In genomic region chr19:51091895-51092873, GRCh38 we compare ENCODE assay signal across 32 cellular contexts. TPM values are rescaled to one million over a fixed set of nuclear protein-coding genes. Genes with fewer than 3 reads are reported as not detected.
DNase-seq lines count a peak whose midpoint lies in the region; FAIRE-seq and TF ChIP-seq lines count a peak whose summit lies in the region.
"Had no signal": no experiment of that assay in that cellular context is flagged by ENCODE, and none has a peak within 500 bp of the region (broad histone marks: within the 10 kb centered on the region; RNA-seq: fewer than 3 reads in every experiment).

No MANE protein-coding gene starts in this region.

- no peak for TF ChIP-seq POLR2A in GM12891 (IDR thresholded peaks at IDR 0.05; ENCODE audit: low read depth, low read length)

- H3K27ac ChIP-seq in HEK293 (ENCODE audit: extremely low read depth, low read depth, low read length) (peak overlapping the region; percentile 50), VCaP (peak overlapping the region; percentile 63)
- H3K27ac ChIP-seq: colonic mucosa, RWPE1, SK-N-MC, tibial artery had no signal

- peak; percentile 5 for DNase-seq in NCI-H1105 (lab: John Stamatoyannopoulos, UW)
- DNase-seq in NCI-H1105 treated with DMSO at 0.1 percent for 48 hours (lab: John Stamatoyannopoulos, UW) = no peak
- no peak for DNase-seq in progenitor cell of endocrine pancreas (ENCODE audit: low spot score, unreplicated experiment)
- DNase-seq in GM12891 (ENCODE audit: insufficient read length, low spot score) = no peak
- DNase-seq in activated effector memory CD4-positive, alpha-beta T cell treated with anti-CD3 and anti-CD28 coated beads, Interleukin-2, amount 50 U/mL, for 16 hours = no peak
- no peak for DNase-seq in GM03348 (ENCODE audit: low spot score)
- DNase-seq: activated CD4-positive, alpha-beta T cell treated with anti-CD3 and anti-CD28 coated beads, Interleukin-2, amount 50 U/mL, for 1 hour; activated CD8-positive, alpha-beta memory T cell treated with anti-CD3 and anti-CD28 coated beads, Interleukin-2, amount 50 U/mL, for 48 hours; Calu3; colonic mucosa; endodermal cell; GDM1; kidney glomerular epithelial cell; NCI-H1930; NCI-H446; nucleus accumbens; retina; stimulated activated CD4-positive, alpha-beta T cell treated with anti-CD3 and anti-CD28 coated beads, Interleukin-4, amount 100 ng/mL, for 1 hour; tibial artery had no signal

- no peaks in the 10 kb centered on the region for H3K9me3 ChIP-seq in HEK293 (ENCODE audit: control insufficient read depth, insufficient read depth, low read depth, low read length)
- H3K9me3 ChIP-seq: colonic mucosa, tibial artery had no signal

- no peak overlapping the region for H3K4me3 Mint-ChIP-seq in progenitor cell of endocrine pancreas (ENCODE audit: low read depth)
- H3K4me3 Mint-ChIP-seq: brain; endodermal cell; stimulated activated naive CD8-positive, alpha-beta T cell treated with anti-CD3 and anti-CD28 coated beads, Interleukin-15, Interleukin-2, amounts not matched to agents 100 ng/mL and 50 ng/mL, for 24 hours had no signal

- H3K27ac Mint-ChIP-seq in progenitor cell of endocrine pancreas = peak overlapping the region; percentile 37
- H3K27ac Mint-ChIP-seq: brain; endodermal cell; stimulated activated naive CD8-positive, alpha-beta T cell treated with anti-CD3 and anti-CD28 coated beads, Interleukin-15, Interleukin-2, amounts not matched to agents 100 ng/mL and 50 ng/mL, for 24 hours had no signal

- peaks cover 18% of the 10 kb centered on the region for H3K27me3 Mint-ChIP-seq in progenitor cell of endocrine pancreas
- H3K27me3 Mint-ChIP-seq: stimulated activated naive CD8-positive, alpha-beta T cell treated with anti-CD3 and anti-CD28 coated beads, Interleukin-15, Interleukin-2, amounts not matched to agents 100 ng/mL and 50 ng/mL, for 24 hours had no signal

- H3K9me3 Mint-ChIP-seq in progenitor cell of endocrine pancreas (ENCODE audit: low read depth) = no peaks in the 10 kb centered on the region
- H3K9me3 Mint-ChIP-seq: brain; endodermal cell; stimulated activated naive CD8-positive, alpha-beta T cell treated with anti-CD3 and anti-CD28 coated beads, Interleukin-15, Interleukin-2, amounts not matched to agents 100 ng/mL and 50 ng/mL, for 24 hours had no signal

- CTCF ChIA-PET in HEK293 (lab: Yijun Ruan, JAX) = interaction anchor here (0.6 to 7.0 kb wide), 5 partner anchors 9 to 257 kb away, joined by 3 to 177 read pairs (median 3); partner anchors contain the start of gene KLK10

- POLR2A ChIA-PET in HEK293 (lab: Yijun Ruan, JAX) = no interaction called here

- H3K4me1 Mint-ChIP-seq in progenitor cell of endocrine pancreas (ENCODE audit: low read depth) = peaks cover 12% of the 10 kb centered on the region
- H3K4me1 Mint-ChIP-seq: brain had no signal

- no peaks in the 10 kb centered on the region for H3K36me3 Mint-ChIP-seq in progenitor cell of endocrine pancreas (ENCODE audit: insufficient read depth)
- H3K36me3 Mint-ChIP-seq: brain had no signal

- H3K4me3 ChIP-seq in HEK293 (ENCODE audit: low read depth, low read length) = no peak overlapping the region
- H3K4me3 ChIP-seq: colonic mucosa, K562, SK-N-MC, tibial artery had no signal

- no peaks in the 10 kb centered on the region; a peak in 1 of 3 replicates for H3K36me3 ChIP-seq in HEK293 (ENCODE audit: control insufficient read depth in 2 of 2, insufficient read depth in 1 of 2, low read length in 2 of 2)
- H3K36me3 ChIP-seq: colonic mucosa, tibial artery had no signal

- H3K4me1 ChIP-seq in HEK293 (ENCODE audit: control insufficient read depth, insufficient read depth, low read length) = peaks cover 15% of the 10 kb centered on the region
- H3K4me1 ChIP-seq: colonic mucosa, tibial artery had no signal

- no peak for TF ChIP-seq CTCF in HEK293 (tag by site-specific recombination; IDR thresholded peaks at IDR 0.05)
- TF ChIP-seq CTCF in VCaP (conservative IDR thresholded peaks at IDR 0.05) = no peak
- TF ChIP-seq CTCF in progenitor cell of endocrine pancreas (IDR thresholded peaks at IDR 0.05; ENCODE audit: unreplicated experiment) = no peak

- no peak for FAIRE-seq in GM12891 (lab: Jason Lieb, UNC)
- FAIRE-seq: A204.1, K562 had no signal

TF ChIP-seq in HEK293, 187 proteins besides CTCF, POLR2A, EP300 and RAD21 (continues in another document):
- no peak for TF ChIP-seq ZNF10 (tag by site-specific recombination; IDR thresholded peaks at IDR 0.05)
- no peak for TF ChIP-seq MZF1 (tag by site-specific recombination; IDR thresholded peaks at IDR 0.05; ENCODE audit: borderline replicate concordance)
- TF ChIP-seq ZNF341 (tag by site-specific recombination; IDR thresholded peaks at IDR 0.05; ENCODE audit: low read depth) = no peak; the same call in 1 of the 2 replicates
- no peak for TF ChIP-seq ZNF623 (tag by site-specific recombination; IDR thresholded peaks at IDR 0.05)
- TF ChIP-seq ZNF146 (tag by site-specific recombination; IDR thresholded peaks at IDR 0.05) = no peak
- peak; percentile 96 for TF ChIP-seq ZBTB49 (tag by site-specific recombination; IDR thresholded peaks at IDR 0.05; ENCODE audit: low read depth)
- TF ChIP-seq ZNF76 (tag by site-specific recombination; IDR thresholded peaks at IDR 0.05; ENCODE audit: borderline replicate concordance, low read depth) = no peak
- TF ChIP-seq ZNF701 (tag by site-specific recombination; IDR thresholded peaks at IDR 0.05) = no peak

TF ChIP-seq in GM12891, 5 proteins besides CTCF, POLR2A, EP300 and RAD21:
- no peak for TF ChIP-seq POU2F2 (IDR thresholded peaks at IDR 0.05; ENCODE audit: low read depth, low read length)
- no peak for TF ChIP-seq SPI1 (IDR thresholded peaks at IDR 0.05; ENCODE audit: low read depth, low read length)
- no peak for TF ChIP-seq POLR2AphosphoS5 (IDR thresholded peaks at IDR 0.05; ENCODE audit: low read depth, low read length)
- TF ChIP-seq PAX5 (IDR thresholded peaks at IDR 0.05; ENCODE audit: insufficient read depth, low read length, severe bottlenecking) = no peak
- TF ChIP-seq TAF1 (IDR thresholded peaks at IDR 0.05; ENCODE audit: low read depth, low read length) = no peak
TF ChIP-seq in GM12891: peak in this region for 0.

RNA-seq across cellular contexts. Expression of gene KLK14, which starts 9.5 kb away (rescaled TPM):
- total RNA-seq in progenitor cell of endocrine pancreas = 0.62 and 0.89 TPM in 2 replicates
- 0.10 TPM for polyA plus RNA-seq in GM12891 (2012; ENCODE audit: low read depth, missing spikeins)
- total RNA-seq: fibroblast of lung, glomerular endothelial cell, K562, myocyte had no signal
- polyA plus RNA-seq: fibroblast of lung, K562 had no signal

RNA-seq across cellular contexts. Expression of gene CTU1, which starts 16.0 kb away (rescaled TPM):
- 7.4 and 7.8 TPM in 2 replicates for total RNA-seq in progenitor cell of endocrine pancreas
- 1.7 TPM for polyA plus RNA-seq in GM12891 (2012; ENCODE audit: low read depth, missing spikeins)

RNA-seq across cellular contexts. Expression of gene KLK13, which starts 27.3 kb away (rescaled TPM):
- total RNA-seq in progenitor cell of endocrine pancreas = 1.1 and 1.6 TPM in 2 replicates
- polyA plus RNA-seq in GM12891 (2012; ENCODE audit: low read depth, missing spikeins) = not detected
- total RNA-seq: Calu3; colonic mucosa; fibroblast of lung; glomerular endothelial cell; myocyte; T-helper 2 cell treated with Interferon-gamma antibody and Interleukin-4, amounts not matched to agents 100 ng/mL and 5 ng/mL, for 36 hours had no signal
- polyA plus RNA-seq: BJ, fibroblast of lung had no signal

RNA-seq across cellular contexts. Expression of gene SIGLEC9, which starts 32.5 kb away (rescaled TPM):
- not detected in 2 replicates for total RNA-seq in progenitor cell of endocrine pancreas
- polyA plus RNA-seq in GM12891 (2012; ENCODE audit: low read depth, missing spikeins) = not detected
- total RNA-seq: Calu3, endodermal cell, fibroblast of lung, glomerular endothelial cell, myocyte had no signal
- polyA plus RNA-seq: BJ, fibroblast of lung had no signal

RNA-seq across cellular contexts. Expression of gene SIGLEC7, which starts 49.9 kb away (rescaled TPM):
- not detected in 2 replicates for total RNA-seq in progenitor cell of endocrine pancreas
- polyA plus RNA-seq in GM12891 (2012; ENCODE audit: low read depth, missing spikeins) = not detected
- total RNA-seq: Calu3; endodermal cell; fibroblast of lung; glomerular endothelial cell; K562; myocyte; T-helper 2 cell treated with Interferon-gamma antibody and Interleukin-4, amounts not matched to agents 100 ng/mL and 5 ng/mL, for 36 hours had no signal
- polyA plus RNA-seq: BJ, fibroblast of lung had no signal
